In the genomic region with DNA sequence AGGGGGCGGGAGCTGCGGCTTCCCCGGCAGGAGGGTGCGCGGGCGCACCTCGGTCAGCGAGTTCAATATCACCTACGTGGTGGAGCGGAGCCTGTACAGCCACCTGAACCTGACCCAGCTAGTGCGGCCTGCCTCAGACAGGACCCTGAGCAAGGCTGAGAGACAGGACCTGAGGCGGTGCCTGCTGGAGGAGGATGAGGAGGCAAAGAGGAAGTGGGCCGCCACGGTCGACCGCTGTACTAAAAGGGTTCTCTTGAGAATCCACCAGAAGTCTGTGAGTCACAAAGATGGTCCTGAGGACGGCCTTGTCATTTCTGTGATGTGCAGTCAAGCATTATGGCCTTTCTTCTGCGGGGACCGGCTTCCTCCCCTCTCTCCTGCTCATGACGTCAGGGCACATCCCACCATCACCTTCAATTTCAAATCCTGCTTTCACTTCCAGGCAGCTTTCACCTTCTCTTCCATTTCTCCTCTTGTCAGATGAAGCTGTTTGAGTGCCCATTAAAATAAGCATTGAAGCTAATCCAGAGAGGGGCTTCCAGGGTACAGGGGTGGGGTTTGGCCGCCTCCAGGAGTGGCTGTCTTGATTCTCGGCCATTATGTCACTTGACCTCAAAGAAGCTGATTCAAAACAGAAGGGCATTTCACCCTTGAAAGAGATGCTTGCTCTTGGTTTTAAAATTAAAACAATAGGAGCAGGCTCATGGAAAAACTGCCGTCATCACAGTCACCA, we compare ENCODE assay signal across 9 cellular contexts.
DNase-seq lines count a peak whose midpoint lies in the region; ATAC-seq, FAIRE-seq and TF ChIP-seq lines count a peak whose summit lies in the region.
"Had no signal": no experiment of that assay in that cellular context is flagged by ENCODE, and none has a peak within 500 bp of the region (broad histone marks: within the 10 kb centered on the region; RNA-seq: fewer than 3 reads in every experiment).

No MANE protein-coding gene starts in this region.

- no peak overlapping the region for H3K27ac ChIP-seq in pancreas

- H3K27me3 ChIP-seq in pancreas = no peaks in the 10 kb centered on the region
- H3K27me3 ChIP-seq: SJSA1 had no signal

- no peak for FAIRE-seq in pancreas (lab: Jason Lieb, UNC)

- no peak for TF ChIP-seq CTCF in pancreas (IDR thresholded peaks at IDR 0.05)

- no peaks in the 10 kb centered on the region for H3K9me3 ChIP-seq in pancreas
- H3K9me3 ChIP-seq: SJSA1 had no signal

- DNase-seq in glomerular visceral epithelial cell (ENCODE audit: extremely low spot score) (peak; percentile 83), mucosa of gallbladder (ENCODE audit: low spot score) (no peak), NCI-H187 (lab: John Stamatoyannopoulos, UW) (no peak), pancreas (no peak), HCEC 1CT (no peak)

- intact Hi-C loops in pancreas (cut with DNase I) = no loop called here

- peaks cover 0 to 4% (median 0%) of the 10 kb centered on the region in 3 donors for H3K36me3 ChIP-seq in pancreas
- H3K36me3 ChIP-seq: SJSA1 had no signal

- peaks cover 6 to 14% (median 7%) of the 10 kb centered on the region in 3 donors for H3K4me1 ChIP-seq in pancreas

- 95% methylated on average over 23 of the region's 23 CpGs for WGBS in pancreas, 2 donors

- ATAC-seq in GM18498 (IDR thresholded peaks at IDR 0.05; ENCODE audit: unreplicated experiment) (peak; percentile 93), GM21526 (IDR thresholded peaks at IDR 0.05; ENCODE audit: low FRiP score, unreplicated experiment) (peak; percentile 94), HG03469 (IDR thresholded peaks at IDR 0.05; ENCODE audit: unreplicated experiment) (peak; percentile 94), pancreas (no peak)

- no peak overlapping the region for H3K4me3 ChIP-seq in pancreas
- H3K4me3 ChIP-seq: SJSA1 had no signal

Comparison
In these comparisons a context has a peak if more than half of its experiments do, and no peak if none do; other contexts are left out.
1. ATAC-seq: peak in GM18498 (single experiment), GM21526 (single experiment) and HG03469 (single experiment); none in pancreas (0 of 4).